ENCODE assay signal across 24 cellular contexts in the genomic region with DNA sequence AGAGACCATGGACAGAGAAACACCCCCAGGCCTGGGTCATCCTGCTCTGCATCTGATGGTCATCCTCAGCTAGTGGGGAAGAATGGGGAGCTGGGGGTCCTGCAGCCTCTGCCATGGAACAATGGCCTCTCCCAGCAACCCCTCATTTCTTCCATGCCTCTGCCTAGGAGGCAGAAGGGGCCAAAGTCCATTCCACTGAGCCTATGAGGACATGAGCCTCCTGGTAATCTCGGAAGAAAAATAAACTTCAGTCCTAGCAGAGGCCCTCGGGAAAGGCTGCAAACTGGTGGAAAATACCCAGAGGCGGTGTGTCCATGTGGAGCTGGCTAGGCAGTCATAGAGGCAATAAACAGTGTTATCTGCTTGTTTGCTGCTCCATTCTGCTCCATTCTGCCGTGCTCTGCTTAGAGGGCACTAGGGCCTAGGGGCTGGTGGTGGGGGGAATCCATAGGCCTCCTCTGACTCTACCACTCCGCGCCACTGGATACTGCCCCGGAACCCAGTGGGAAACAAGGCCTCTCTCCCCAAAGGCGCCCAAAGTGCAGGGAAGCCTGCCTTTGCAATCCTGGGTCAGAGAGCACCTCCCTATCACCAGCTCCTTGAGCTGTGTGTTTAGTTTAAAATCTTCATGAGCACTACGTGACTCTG. TPM values are rescaled to one million over a fixed set of nuclear protein-coding genes. Genes with fewer than 3 reads are reported as not detected.
DNase-seq lines count a peak whose midpoint lies in the region; ATAC-seq and TF ChIP-seq lines count a peak whose summit lies in the region.
"Had no signal": no experiment of that assay in that cellular context is flagged by ENCODE, and none has a peak within 500 bp of the region (broad histone marks: within the 10 kb centered on the region; RNA-seq: fewer than 3 reads in every experiment).

No MANE protein-coding gene starts in this region.

- no peak for TF ChIP-seq EP300 in ovary (IDR thresholded peaks at IDR 0.05)

- no peak for DNase-seq in A673 (ENCODE audit: low spot score)
- DNase-seq in HuH-7 (ENCODE audit: low spot score), result peak; percentile 84
- no peak for DNase-seq in left colon
- no peak for DNase-seq in progenitor cell of endocrine pancreas (ENCODE audit: low spot score, unreplicated experiment)
- DNase-seq in ovary, result no peak
- DNase-seq in NCI-H2227 treated with DMSO at 0.1 percent for 48 hours (lab: John Stamatoyannopoulos, UW), result no peak
- no peak for DNase-seq in T-helper 17 cell
- no peak for DNase-seq in DMS79 treated with DMSO at 0.1 percent for 48 hours (lab: John Stamatoyannopoulos, UW)
- DNase-seq: activated CD4-positive, alpha-beta T cell treated with anti-CD3 and anti-CD28 coated beads, Interleukin-2, amount 50 U/mL, for 4 hours; activated gamma-delta T cell; central memory CD4-positive, alpha-beta T cell; effector CD8-positive, alpha-beta T cell; GOT3; NCI-H1417 treated with DMSO at 0.1 percent for 48 hours; NCI-H774; PC-9; stimulated activated CD4-positive, alpha-beta T cell treated with anti-CD3 and anti-CD28 coated beads, Interleukin-4, amount 100 ng/mL, for 1 hour; stimulated activated naive CD8-positive, alpha-beta T cell treated with anti-CD3 and anti-CD28 coated beads, Interleukin-15, amount 100 ng/mL, for 72 hours; WERI-Rb-1 had no signal

- intact Hi-C loops in A673 (cut with micrococcal nuclease; ENCODE audit: unreplicated experiment), result loop anchor here (5.0 kb wide), 1 partner anchor 116 kb away; a partner anchor contains a TSS
- intact Hi-C loops in left colon (cut with DNase I, micrococcal nuclease), result no loop called here
- intact Hi-C loops in ovary (cut with DNase I), result loop anchor here in 1 of 4 donors (10.0 kb wide), 1 partner anchor 64 kb away; no protein-coding TSS in a partner anchor

- H3K27me3 ChIP-seq in A673 (replicated peaks; ENCODE audit: insufficient read depth, low read depth, low read length, poor library complexity) (no peaks in the 10 kb centered on the region), ovary (no peaks in the 10 kb centered on the region)
- H3K27me3 ChIP-seq: SJSA1, vagina had no signal

- H3K27me3 Mint-ChIP-seq in progenitor cell of endocrine pancreas, result peaks cover 23% of the 10 kb centered on the region
- H3K27me3 Mint-ChIP-seq in T-helper 17 cell, result peaks cover 10% of the 10 kb centered on the region

- H3K27ac Mint-ChIP-seq in progenitor cell of endocrine pancreas (peak overlapping the region; percentile 89), T-helper 17 cell (no peak overlapping the region)
- H3K27ac Mint-ChIP-seq: stimulated activated naive CD8-positive, alpha-beta T cell treated with anti-CD3 and anti-CD28 coated beads, Interleukin-15, amount 100 ng/mL, for 72 hours had no signal

- no peak for TF ChIP-seq POLR2A in ovary (IDR thresholded peaks at IDR 0.05)

- no TSS peak for BruUV-seq in A673 (replicated peaks; lab: Mats Ljungman, UMichigan)

- H3K4me1 Mint-ChIP-seq in progenitor cell of endocrine pancreas (ENCODE audit: low read depth), result peaks cover 24% of the 10 kb centered on the region
- peaks cover 10% of the 10 kb centered on the region for H3K4me1 Mint-ChIP-seq in T-helper 17 cell

- no peaks in the 10 kb centered on the region for H3K9me3 ChIP-seq in A673 (ENCODE audit: low read depth, low read length, poor library complexity, severe bottlenecking)
- H3K9me3 ChIP-seq in ovary, result no peaks in the 10 kb centered on the region
- H3K9me3 ChIP-seq in T-helper 17 cell (ENCODE audit: control insufficient read depth, low read length, poor library complexity, severe bottlenecking), result no peaks in the 10 kb centered on the region
- H3K9me3 ChIP-seq: esophagus muscularis mucosa, SJSA1, vagina had no signal

- no peak for TF ChIP-seq CTCF in A673 (conservative IDR thresholded peaks at IDR 0.05; ENCODE audit: low read depth, low read length)
- no peak for TF ChIP-seq CTCF in progenitor cell of endocrine pancreas (IDR thresholded peaks at IDR 0.05; ENCODE audit: unreplicated experiment)
- TF ChIP-seq CTCF in ovary (IDR thresholded peaks at IDR 0.05), result no peak

- H3K36me3 Mint-ChIP-seq in progenitor cell of endocrine pancreas (ENCODE audit: insufficient read depth) (no peaks in the 10 kb centered on the region), T-helper 17 cell (ENCODE audit: low read depth) (no peaks in the 10 kb centered on the region)

- no peak overlapping the region for H3K4me3 ChIP-seq in A673 (ENCODE audit: low read depth, low read length, poor library complexity, severe bottlenecking)
- H3K4me3 ChIP-seq in ovary, result no peak overlapping the region
- H3K4me3 ChIP-seq: PC-9, SJSA1, vagina had no signal

- H3K36me3 ChIP-seq in A673 (ENCODE audit: insufficient read depth, low read length, poor library complexity, severe bottlenecking) (no peaks in the 10 kb centered on the region), ovary (no peaks in the 10 kb centered on the region)
- H3K36me3 ChIP-seq: SJSA1, vagina had no signal

- H3K4me1 ChIP-seq in A673 (ENCODE audit: insufficient read depth, low read length, poor library complexity, severe bottlenecking) (peaks cover 18% of the 10 kb centered on the region), ovary (ENCODE audit: insufficient read depth) (peaks cover 6% of the 10 kb centered on the region)

- peak overlapping the region; percentile 23 for H3K27ac ChIP-seq in A673 (ENCODE audit: low read depth, low read length, poor library complexity, severe bottlenecking)
- no peak overlapping the region for H3K27ac ChIP-seq in ovary
- H3K27ac ChIP-seq: esophagus muscularis mucosa, PC-9, SJSA1, WERI-Rb-1 had no signal

- POLR2A ChIA-PET in A673 (lab: Charles Lee; ENCODE audit: low non-redundant PET), result no interaction called here

- 55 to 69% (median 56%) methylated on average over 9 of the region's 9 CpGs for WGBS in ovary, 3 donors

- ATAC-seq in left colon (peak; percentile 75), T-helper 17 cell (no peak)
- ATAC-seq: left lobe of liver; stimulated activated naive CD8-positive, alpha-beta T cell treated with anti-CD3 and anti-CD28 coated beads, Interleukin-15, amount 100 ng/mL, for 72 hours had no signal

- CTCF ChIA-PET in A673 (lab: Charles Lee), result no interaction called here

- H3K4me3 Mint-ChIP-seq in progenitor cell of endocrine pancreas (ENCODE audit: low read depth) (peak overlapping the region; percentile 53), T-helper 17 cell (no peak overlapping the region)
- H3K4me3 Mint-ChIP-seq: stimulated activated naive CD8-positive, alpha-beta T cell treated with anti-CD3 and anti-CD28 coated beads, Interleukin-15, amount 100 ng/mL, for 72 hours had no signal

- no peaks in the 10 kb centered on the region for H3K9me3 Mint-ChIP-seq in progenitor cell of endocrine pancreas (ENCODE audit: low read depth)
- H3K9me3 Mint-ChIP-seq: stimulated activated naive CD8-positive, alpha-beta T cell treated with anti-CD3 and anti-CD28 coated beads, Interleukin-15, amount 100 ng/mL, for 72 hours had no signal

RNA-seq across cellular contexts. Expression of a gene that starts 4.5 kb away (rescaled TPM):
- total RNA-seq in A673 (2021) (32.2 and 48.1 TPM in 2 replicates), left colon (1 to 10 TPM; 1.3 to 2.9 TPM), progenitor cell of endocrine pancreas (3.5 and 8.2 TPM in 2 replicates), ovary (10 to 100 TPM in 1 of 7 donors, 1 to 10 TPM in 5, not detected in 1; 1.8 to 14.0 (median 3.1) TPM), T-helper 17 cell (not detected)
- 1 to 10 TPM; 4.5 to 5.7 TPM for polyA plus RNA-seq in ovary
- total RNA-seq: mononuclear cell had no signal

RNA-seq across cellular contexts. Expression of a gene that starts 27.9 kb away (rescaled TPM):
- 0.80 and 1.0 TPM in 2 replicates for total RNA-seq in A673 (2021)
- total RNA-seq in left colon, result 10 to 100 TPM in 1 of 2 donors, 1 to 10 TPM in 1; 9.7 to 13.3 TPM
- total RNA-seq in progenitor cell of endocrine pancreas, result 3.5 and 5.4 TPM in 2 replicates
- total RNA-seq in ovary, result 1 to 10 TPM in 5 of 7 donors, under 1 TPM in 2; 0.24 to 3.0 (median 1.8) TPM
- 1 to 10 TPM in 1 of 2 donors, under 1 TPM in 1; 0.67 to 1.7 TPM for polyA plus RNA-seq in ovary
- 1 to 10 TPM; 1.0 to 1.9 TPM for total RNA-seq in T-helper 17 cell
- total RNA-seq: SJSA1 had no signal

RNA-seq across cellular contexts. Expression of a gene that starts 51.8 kb away (rescaled TPM):
- total RNA-seq in A673 (2021) (93.3 and 106 TPM in 2 replicates), left colon (10 to 100 TPM; 36.5 to 48.1 TPM), progenitor cell of endocrine pancreas (36.1 and 36.7 TPM in 2 replicates), ovary (10 to 100 TPM in 6 of 7 donors, 1 to 10 TPM in 1; 8.8 to 33.3 (median 29.6) TPM), T-helper 17 cell (10 to 100 TPM; 22.9 to 25.9 TPM)
- 10 to 100 TPM; 30.6 to 59.9 TPM for polyA plus RNA-seq in ovary
